ENCODE assay signal across 17 cellular contexts in the genomic region with DNA sequence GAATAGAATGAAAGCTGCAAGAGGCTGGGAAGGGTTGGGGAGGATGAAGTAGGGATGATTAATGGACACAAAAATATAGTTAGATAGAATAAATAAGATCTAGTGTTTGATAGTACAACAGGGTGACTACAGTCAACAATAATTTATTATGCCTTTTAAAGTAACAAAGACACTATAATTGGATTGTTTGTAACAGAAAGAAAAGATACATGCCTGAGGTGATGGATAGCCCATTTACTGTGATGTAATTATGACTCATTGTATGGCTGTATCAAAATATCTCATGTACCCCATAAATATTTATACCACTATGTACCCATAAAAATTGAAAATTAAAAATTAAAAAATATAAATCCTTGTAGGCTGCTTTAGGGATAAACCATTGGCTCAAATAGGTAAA.
"Had no signal": no experiment of that assay in that cellular context is flagged by ENCODE, and none has a peak within 500 bp of the region (broad histone marks: within the 10 kb centered on the region; RNA-seq: fewer than 3 reads in every experiment).

No MANE protein-coding gene starts in this region.

- H3K4me3 Mint-ChIP-seq: activated CD4-positive, alpha-beta T cell treated with anti-CD3 and anti-CD28 coated beads, Interleukin-2, amount 10 ng/mL, durations not matched to agents 24 days and 14 days; activated T-cell treated with anti-CD3 and anti-CD28 coated beads, Interleukin-2, amount 50 U/mL, for 72 hours; central memory CD8-positive, alpha-beta T cell; naive thymus-derived CD4-positive, alpha-beta T cell; T-helper 2 cell treated with Interferon-gamma antibody and Interleukin-4, amounts not matched to agents 5 μg/mL and 100 μg/mL, for 36 hours had no signal

- H3K4me1 Mint-ChIP-seq: activated CD4-positive, alpha-beta T cell treated with anti-CD3 and anti-CD28 coated beads, Interleukin-2, amount 10 ng/mL, durations not matched to agents 24 days and 14 days; central memory CD8-positive, alpha-beta T cell had no signal

- H3K27ac Mint-ChIP-seq: activated CD4-positive, alpha-beta T cell treated with anti-CD3 and anti-CD28 coated beads, Interleukin-2, amount 10 ng/mL, durations not matched to agents 24 days and 14 days; activated naive CD4-positive, alpha-beta T cell treated with anti-CD3 and anti-CD28 coated beads, Interleukin-2, amount 50 U/mL, for 72 hours; activated T-cell treated with anti-CD3 and anti-CD28 coated beads, Interleukin-2, amount 50 U/mL, for 72 hours; naive thymus-derived CD4-positive, alpha-beta T cell; T-helper 2 cell treated with Interferon-gamma antibody and Interleukin-4, amounts not matched to agents 5 μg/mL and 100 μg/mL, for 36 hours had no signal

- H3K4me1 ChIP-seq: parathyroid adenoma had no signal

- H3K27me3 ChIP-seq: tibial artery had no signal

- H3K27ac ChIP-seq: parathyroid adenoma, tibial artery had no signal

- DNase-seq: activated CD4-positive, alpha-beta T cell treated with anti-CD3 and anti-CD28 coated beads, Interleukin-2, amount 10 ng/mL, durations not matched to agents 24 days and 14 days; activated CD4-positive, CD25-positive, alpha-beta regulatory T cell; activated CD8-positive, alpha-beta memory T cell treated with anti-CD3 and anti-CD28 coated beads, Interleukin-2, amount 50 U/mL, for 48 hours; activated gamma-delta T cell; activated T-cell treated with anti-CD3 and anti-CD28 coated beads, Interleukin-2, amount 50 U/mL, for 72 hours; cortex of kidney; effector CD4-positive, alpha-beta T cell; islet precursor cell; naive thymus-derived CD4-positive, alpha-beta T cell; stimulated activated CD4-positive, alpha-beta T cell treated with anti-CD3 and anti-CD28 coated beads, Interleukin-2, amount 100 ng/mL, for 48 hours; stimulated activated naive CD4-positive, alpha-beta T cell; tibial artery had no signal

- ATAC-seq: activated naive CD4-positive, alpha-beta T cell treated with anti-CD3 and anti-CD28 coated beads, Interleukin-2, amount 50 U/mL, for 72 hours; activated T-cell treated with anti-CD3 and anti-CD28 coated beads, Interleukin-2, amount 50 U/mL, for 72 hours; left lobe of liver; naive thymus-derived CD4-positive, alpha-beta T cell had no signal

- H3K9me3 Mint-ChIP-seq: activated CD4-positive, alpha-beta T cell treated with anti-CD3 and anti-CD28 coated beads, Interleukin-2, amount 10 ng/mL, durations not matched to agents 24 days and 14 days; T-helper 2 cell treated with Interferon-gamma antibody and Interleukin-4, amounts not matched to agents 5 μg/mL and 100 μg/mL, for 36 hours had no signal
